ENCODE assay signal across 8 cellular contexts in genomic region chr6:31575335-31575901, GRCh38. TPM values are rescaled to one million over a fixed set of nuclear protein-coding genes. Genes with fewer than 3 reads are reported as not detected.
DNase-seq lines count a peak whose midpoint lies in the region; ATAC-seq and TF ChIP-seq lines count a peak whose summit lies in the region.

TNF (plus strand) TSS chr6:31575565; CDS start chr6:31575742, 177 bp downstream.

- H3K27ac ChIP-seq in rectal smooth muscle tissue (ENCODE audit: low read depth, low read length): peak within 1 kb of the TSS; percentile 70

- peaks cover 3% of the 10 kb centered on the region for H3K4me1 ChIP-seq in rectal smooth muscle tissue (ENCODE audit: control insufficient read depth, insufficient read depth, low read length)

- peak; percentile 27 for ATAC-seq in GM18868 (IDR thresholded peaks at IDR 0.05; ENCODE audit: unreplicated experiment)
- peak; percentile 51 for ATAC-seq in activated B cell treated with CpG ODN at 0.5 μM for 24 hours (ENCODE audit: low read depth)
- ATAC-seq in WTC11: no peak

- no peaks in the 10 kb centered on the region for H3K36me3 ChIP-seq in rectal smooth muscle tissue (ENCODE audit: control insufficient read depth, insufficient read depth, low read length)

- H3K9me3 Mint-ChIP-seq in activated B cell treated with CpG ODN at 0.5 μM for 24 hours (no peaks in the 10 kb centered on the region), WTC11 (no peaks in the 10 kb centered on the region)

- intact Hi-C loops in activated B cell treated with CpG ODN at 0.5 μM for 24 hours (cut with micrococcal nuclease): loop anchor here (2.0 kb wide), 1 partner anchor 77 kb away; the partner anchor contains the start of gene BAG6

- no peak for TF ChIP-seq CTCF in activated B cell treated with CpG ODN at 0.5 μM for 24 hours (IDR thresholded peaks at IDR 0.05)
- no peak for TF ChIP-seq CTCF in WTC11 (IDR thresholded peaks at IDR 0.05)

- H3K36me3 Mint-ChIP-seq in activated B cell treated with CpG ODN at 0.5 μM for 24 hours (ENCODE audit: low read depth) (peaks cover 61% of the 10 kb centered on the region), WTC11 (no peaks in the 10 kb centered on the region)

- peak within 1 kb of the TSS; percentile 65 for H3K4me3 ChIP-seq in rectal smooth muscle tissue (ENCODE audit: low read length)

- H3K27me3 ChIP-seq in rectal smooth muscle tissue (ENCODE audit: control insufficient read depth, insufficient read depth, low read length): no peaks in the 10 kb centered on the region

- H3K4me1 Mint-ChIP-seq in activated B cell treated with CpG ODN at 0.5 μM for 24 hours (peaks cover 95% of the 10 kb centered on the region), WTC11 (peaks cover 29% of the 10 kb centered on the region)

- peak; percentile 66 for DNase-seq in activated B cell treated with CpG ODN at 0.5 μM for 24 hours
- DNase-seq in effector CD4-positive, alpha-beta T cell: peak; percentile 69
- no peak for DNase-seq in putamen (ENCODE audit: low spot score)
- DNase-seq in D341Med (ENCODE audit: low spot score): no peak
- DNase-seq in WTC11 (ENCODE audit: low spot score): no peak
- no peak for DNase-seq in NCI-H1092 (lab: John Stamatoyannopoulos, UW)

- H3K27ac Mint-ChIP-seq in activated B cell treated with CpG ODN at 0.5 μM for 24 hours: peak within 1 kb of the TSS; percentile 99
- H3K27ac Mint-ChIP-seq in WTC11: no peak within 1 kb of the TSS

- peak within 1 kb of the TSS; percentile 45 for H3K9ac ChIP-seq in rectal smooth muscle tissue (ENCODE audit: low read length)

- POLR2A ChIA-PET in activated B cell treated with CpG ODN at 0.5 μM for 24 hours (lab: Charles Lee): interaction anchor here (0.8 to 26.0 kb wide), 18 partner anchors 1 to 257 kb away, joined by 3 to 1155 read pairs (median 6); partner anchors contain the start of genes ABHD16A, BAG6, C6orf47 and CLIC1
- POLR2A ChIA-PET in WTC11 (lab: Charles Lee): interaction anchor here (1.1 kb wide), 1 partner anchor 29 kb away, joined by 3 read pairs; the partner anchor contains the start of gene ATP6V1G2

- H3K27me3 Mint-ChIP-seq in activated B cell treated with CpG ODN at 0.5 μM for 24 hours (no peaks in the 10 kb centered on the region), WTC11 (ENCODE audit: low read depth) (peaks cover 40% of the 10 kb centered on the region)

- CTCF ChIA-PET in activated B cell treated with CpG ODN at 0.5 μM for 24 hours (lab: Charles Lee): interaction anchor here (1.0 to 25.7 kb wide), 5 partner anchors 9 to 22 kb away, joined by 3 to 611 read pairs (median 33); partner anchors contain the start of genes ATP6V1G2, DDX39B, LST1 and LTB
- CTCF ChIA-PET in WTC11 (lab: Charles Lee): interaction anchor here (0.6 to 15.1 kb wide), 7 partner anchors 10 to 133 kb away, joined by 3 to 293 read pairs (median 21); partner anchors contain the start of genes ATP6V1G2, LST1, NCR3 and NFKBIL1

- H3K4me3 Mint-ChIP-seq in activated B cell treated with CpG ODN at 0.5 μM for 24 hours (peak within 1 kb of the TSS; percentile 98), WTC11 (no peak within 1 kb of the TSS)

TF ChIP-seq in WTC11, 78 proteins besides CTCF, POLR2A, EP300 and RAD21 (continues in another document):
- TF ChIP-seq, protein P1, sequence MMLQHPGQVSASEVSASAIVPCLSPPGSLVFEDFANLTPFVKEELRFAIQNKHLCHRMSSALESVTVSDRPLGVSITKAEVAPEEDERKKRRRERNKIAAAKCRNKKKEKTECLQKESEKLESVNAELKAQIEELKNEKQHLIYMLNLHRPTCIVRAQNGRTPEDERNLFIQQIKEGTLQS (CRISPR knock-in tag; conservative IDR thresholded peaks at IDR 0.05): no peak
- TF ChIP-seq NFYB (CRISPR knock-in tag; conservative IDR thresholded peaks at IDR 0.05; ENCODE audit: low read depth): no peak
- TF ChIP-seq, protein P2, sequence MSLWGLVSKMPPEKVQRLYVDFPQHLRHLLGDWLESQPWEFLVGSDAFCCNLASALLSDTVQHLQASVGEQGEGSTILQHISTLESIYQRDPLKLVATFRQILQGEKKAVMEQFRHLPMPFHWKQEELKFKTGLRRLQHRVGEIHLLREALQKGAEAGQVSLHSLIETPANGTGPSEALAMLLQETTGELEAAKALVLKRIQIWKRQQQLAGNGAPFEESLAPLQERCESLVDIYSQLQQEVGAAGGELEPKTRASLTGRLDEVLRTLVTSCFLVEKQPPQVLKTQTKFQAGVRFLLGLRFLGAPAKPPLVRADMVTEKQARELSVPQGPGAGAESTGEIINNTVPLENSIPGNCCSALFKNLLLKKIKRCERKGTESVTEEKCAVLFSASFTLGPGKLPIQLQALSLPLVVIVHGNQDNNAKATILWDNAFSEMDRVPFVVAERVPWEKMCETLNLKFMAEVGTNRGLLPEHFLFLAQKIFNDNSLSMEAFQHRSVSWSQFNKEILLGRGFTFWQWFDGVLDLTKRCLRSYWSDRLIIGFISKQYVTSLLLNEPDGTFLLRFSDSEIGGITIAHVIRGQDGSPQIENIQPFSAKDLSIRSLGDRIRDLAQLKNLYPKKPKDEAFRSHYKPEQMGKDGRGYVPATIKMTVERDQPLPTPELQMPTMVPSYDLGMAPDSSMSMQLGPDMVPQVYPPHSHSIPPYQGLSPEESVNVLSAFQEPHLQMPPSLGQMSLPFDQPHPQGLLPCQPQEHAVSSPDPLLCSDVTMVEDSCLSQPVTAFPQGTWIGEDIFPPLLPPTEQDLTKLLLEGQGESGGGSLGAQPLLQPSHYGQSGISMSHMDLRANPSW (CRISPR knock-in tag; conservative IDR thresholded peaks at IDR 0.05; ENCODE audit: low read depth): no peak
- TF ChIP-seq, protein P3, sequence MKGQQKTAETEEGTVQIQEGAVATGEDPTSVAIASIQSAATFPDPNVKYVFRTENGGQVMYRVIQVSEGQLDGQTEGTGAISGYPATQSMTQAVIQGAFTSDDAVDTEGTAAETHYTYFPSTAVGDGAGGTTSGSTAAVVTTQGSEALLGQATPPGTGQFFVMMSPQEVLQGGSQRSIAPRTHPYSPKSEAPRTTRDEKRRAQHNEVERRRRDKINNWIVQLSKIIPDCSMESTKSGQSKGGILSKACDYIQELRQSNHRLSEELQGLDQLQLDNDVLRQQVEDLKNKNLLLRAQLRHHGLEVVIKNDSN (CRISPR knock-in tag; IDR thresholded peaks at IDR 0.05): no peak
- TF ChIP-seq PRRX2 (CRISPR knock-in tag; IDR thresholded peaks at IDR 0.05): no peak
- TF ChIP-seq ZNF425 (CRISPR knock-in tag; conservative IDR thresholded peaks at IDR 0.05): no peak
- no peak for TF ChIP-seq ESRRA (CRISPR knock-in tag; IDR thresholded peaks at IDR 0.05; ENCODE audit: borderline replicate concordance)
- TF ChIP-seq ZNF121 (CRISPR knock-in tag; IDR thresholded peaks at IDR 0.05): no peak
- no peak for TF ChIP-seq AFF4 (CRISPR knock-in tag; IDR thresholded peaks at IDR 0.05; ENCODE audit: borderline replicate concordance)
- no peak for TF ChIP-seq ZNF317 (CRISPR knock-in tag; IDR thresholded peaks at IDR 0.05; ENCODE audit: borderline replicate concordance, low read depth)
- no peak for TF ChIP-seq NR1H2 (CRISPR knock-in tag; IDR thresholded peaks at IDR 0.05)
- no peak for TF ChIP-seq JAZF1 (CRISPR knock-in tag; IDR thresholded peaks at IDR 0.05)
- no peak for TF ChIP-seq JUN (CRISPR knock-in tag; IDR thresholded peaks at IDR 0.05)

RNA-seq across cellular contexts. Expression of gene TNF, which starts in this region (rescaled TPM):
- total RNA-seq in activated B cell treated with CpG ODN at 0.5 μM for 24 hours: 135 and 139 TPM in 2 replicates
- 0.23 to 0.46 TPM (median 0.31 TPM) in 3 replicates for total RNA-seq in WTC11 (2021)

Comparison
In these comparisons a context has a peak if more than half of its experiments do, and no peak if none do; other contexts are left out.
1. RNA of gene TNF (total RNA-seq): 135 to 139 TPM in activated B cell treated with CpG ODN at 0.5 μM for 24 hours; 0.23 to 0.46 TPM in WTC11; every median in the first group is over 10 times any median in the second.
2. DNase-seq: peak in activated B cell treated with CpG ODN at 0.5 μM for 24 hours (single experiment) and effector CD4-positive, alpha-beta T cell (single experiment); none in putamen (single experiment), D341Med (single experiment), WTC11 (single experiment) and NCI-H1092 (single experiment).